In genomic region chr3:134008630-134009156, GRCh38 we compare ENCODE assay signal across 14 cellular contexts. TPM values are rescaled to one million over a fixed set of nuclear protein-coding genes. Genes with fewer than 3 reads are reported as not detected.
DNase-seq lines count a peak whose midpoint lies in the region; ATAC-seq and TF ChIP-seq lines count a peak whose summit lies in the region.
"Had no signal": no experiment of that assay in that cellular context is flagged by ENCODE, and none has a peak within 500 bp of the region (broad histone marks: within the 10 kb centered on the region; RNA-seq: fewer than 3 reads in every experiment).

No MANE protein-coding gene starts in this region.

- peak; percentile 4 for DNase-seq in activated CD8-positive, alpha-beta memory T cell treated with anti-CD3 and anti-CD28 coated beads for 24 hours
- DNase-seq in activated CD8-positive, alpha-beta memory T cell treated with anti-CD3 and anti-CD28 coated beads, Interleukin-2, amount 50 U/mL, for 48 hours, result no peak
- DNase-seq in SW480 (ENCODE audit: low spot score) (peak; percentile 17), fibroblast of the aortic adventitia (ENCODE audit: low read depth) (peak; percentile 85), stromal cell of bone marrow (ENCODE audit: low read depth) (peak; percentile 26), GM23338 (ENCODE audit: low spot score) (no peak), WTC11 (ENCODE audit: low spot score) (no peak), Kasumi-1 (lab: John Stamatoyannopoulos, UW) (no peak)
- DNase-seq: activated CD4-positive, alpha-beta T cell treated with anti-CD3 and anti-CD28 coated beads, Interleukin-2, amount 50 U/mL, for 1 hour; activated naive CD4-positive, alpha-beta T cell treated with anti-CD3 and anti-CD28 coated beads, Interleukin-2, amount 50 U/mL, for 16 hours; GF-D8; NCI-H446 had no signal

- no peaks in the 10 kb centered on the region for H4K20me1 ChIP-seq in GM23338 (replicated peaks; ENCODE audit: insufficient read depth)

- TF ChIP-seq CTCF in fibroblast of the aortic adventitia (IDR thresholded peaks at IDR 0.05; ENCODE audit: insufficient read depth, low read length), result no peak
- TF ChIP-seq CTCF in GM23338 (conservative IDR thresholded peaks at IDR 0.05; ENCODE audit: low read depth in 2 of 2), result no peak
- TF ChIP-seq CTCF in WTC11 (IDR thresholded peaks at IDR 0.05), result no peak

- H3K4me2 ChIP-seq in GM23338, result no peak overlapping the region

- no peaks in the 10 kb centered on the region for H3K4me1 ChIP-seq in GM23338 (ENCODE audit: insufficient read depth)

- no peaks in the 10 kb centered on the region for H3K79me2 ChIP-seq in GM23338 (replicated peaks; ENCODE audit: insufficient read depth)

- H3K4me1 Mint-ChIP-seq in GM23338, result no peaks in the 10 kb centered on the region; the same call in 2 of the 3 replicates
- H3K4me1 Mint-ChIP-seq in WTC11, result no peaks in the 10 kb centered on the region

- no peak for ATAC-seq in GM23338
- no peak for ATAC-seq in WTC11

- H3K4me3 ChIP-seq in fibroblast of the aortic adventitia (ENCODE audit: low read depth, low read length), result no peak overlapping the region
- no peak overlapping the region for H3K4me3 ChIP-seq in GM23338

- H2AFZ ChIP-seq in GM23338, result no peak overlapping the region

- H3K27ac ChIP-seq in GM23338 (ENCODE audit: low read depth), result no peak overlapping the region
- H3K27ac ChIP-seq: neutrophil had no signal

- H3K27ac Mint-ChIP-seq in GM23338 (no peak overlapping the region), WTC11 (no peak overlapping the region)

- no peaks in the 10 kb centered on the region for H3K27me3 ChIP-seq in GM23338 (ENCODE audit: insufficient read depth)
- H3K27me3 ChIP-seq: neutrophil had no signal

- H3K27me3 Mint-ChIP-seq in GM23338 (ENCODE audit: insufficient read depth, low read depth, poor library complexity) (no peaks in the 10 kb centered on the region), WTC11 (ENCODE audit: low read depth) (peaks cover 4% of the 10 kb centered on the region)

- POLR2A ChIA-PET in WTC11 (lab: Charles Lee), result no interaction called here

- peaks cover 8% of the 10 kb centered on the region for H3K9me3 Mint-ChIP-seq in GM23338
- peaks cover 24% of the 10 kb centered on the region for H3K9me3 Mint-ChIP-seq in WTC11

- CTCF ChIA-PET in WTC11 (lab: Charles Lee), result no interaction called here

- H3K36me3 Mint-ChIP-seq in GM23338 (ENCODE audit: low read depth) (no peaks in the 10 kb centered on the region), WTC11 (peaks cover 9% of the 10 kb centered on the region)

- H3K36me3 ChIP-seq in GM23338 (ENCODE audit: insufficient read depth), result no peaks in the 10 kb centered on the region
- H3K36me3 ChIP-seq: neutrophil had no signal

- H3K9me2 ChIP-seq in GM23338 (ENCODE audit: insufficient read depth), result no peaks in the 10 kb centered on the region

- no peak overlapping the region for H3K4me3 Mint-ChIP-seq in GM23338
- no peak overlapping the region for H3K4me3 Mint-ChIP-seq in WTC11

- H3F3A ChIP-seq in GM23338 (replicated peaks; ENCODE audit: low read depth), result no peaks in the 10 kb centered on the region

TF ChIP-seq in GM23338, 12 proteins besides CTCF, POLR2A, EP300 and RAD21 (continues in another document):
- no peak for TF ChIP-seq EZH2phosphoT487 (IDR thresholded peaks at IDR 0.05; ENCODE audit: unreplicated experiment)
- TF ChIP-seq EZH2 (IDR thresholded peaks at IDR 0.05; ENCODE audit: low read depth, unreplicated experiment), result no peak
- no peak for TF ChIP-seq CREB1 (CRISPR knock-in tag; IDR thresholded peaks at IDR 0.05; ENCODE audit: low read depth)
- TF ChIP-seq, protein P1, sequence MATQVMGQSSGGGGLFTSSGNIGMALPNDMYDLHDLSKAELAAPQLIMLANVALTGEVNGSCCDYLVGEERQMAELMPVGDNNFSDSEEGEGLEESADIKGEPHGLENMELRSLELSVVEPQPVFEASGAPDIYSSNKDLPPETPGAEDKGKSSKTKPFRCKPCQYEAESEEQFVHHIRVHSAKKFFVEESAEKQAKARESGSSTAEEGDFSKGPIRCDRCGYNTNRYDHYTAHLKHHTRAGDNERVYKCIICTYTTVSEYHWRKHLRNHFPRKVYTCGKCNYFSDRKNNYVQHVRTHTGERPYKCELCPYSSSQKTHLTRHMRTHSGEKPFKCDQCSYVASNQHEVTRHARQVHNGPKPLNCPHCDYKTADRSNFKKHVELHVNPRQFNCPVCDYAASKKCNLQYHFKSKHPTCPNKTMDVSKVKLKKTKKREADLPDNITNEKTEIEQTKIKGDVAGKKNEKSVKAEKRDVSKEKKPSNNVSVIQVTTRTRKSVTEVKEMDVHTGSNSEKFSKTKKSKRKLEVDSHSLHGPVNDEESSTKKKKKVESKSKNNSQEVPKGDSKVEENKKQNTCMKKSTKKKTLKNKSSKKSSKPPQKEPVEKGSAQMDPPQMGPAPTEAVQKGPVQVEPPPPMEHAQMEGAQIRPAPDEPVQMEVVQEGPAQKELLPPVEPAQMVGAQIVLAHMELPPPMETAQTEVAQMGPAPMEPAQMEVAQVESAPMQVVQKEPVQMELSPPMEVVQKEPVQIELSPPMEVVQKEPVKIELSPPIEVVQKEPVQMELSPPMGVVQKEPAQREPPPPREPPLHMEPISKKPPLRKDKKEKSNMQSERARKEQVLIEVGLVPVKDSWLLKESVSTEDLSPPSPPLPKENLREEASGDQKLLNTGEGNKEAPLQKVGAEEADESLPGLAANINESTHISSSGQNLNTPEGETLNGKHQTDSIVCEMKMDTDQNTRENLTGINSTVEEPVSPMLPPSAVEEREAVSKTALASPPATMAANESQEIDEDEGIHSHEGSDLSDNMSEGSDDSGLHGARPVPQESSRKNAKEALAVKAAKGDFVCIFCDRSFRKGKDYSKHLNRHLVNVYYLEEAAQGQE (IDR thresholded peaks at IDR 0.05; ENCODE audit: unreplicated experiment), result no peak
- TF ChIP-seq NANOG (IDR thresholded peaks at IDR 0.05; ENCODE audit: borderline replicate concordance), result no peak

TF ChIP-seq in WTC11, 78 proteins besides CTCF, POLR2A, EP300 and RAD21 (continues in another document):
- TF ChIP-seq FOXP1 (CRISPR knock-in tag; IDR thresholded peaks at IDR 0.05; ENCODE audit: borderline replicate concordance), result no peak
- TF ChIP-seq CREM (CRISPR knock-in tag; IDR thresholded peaks at IDR 0.05), result no peak
- no peak for TF ChIP-seq ZNF232 (CRISPR knock-in tag; IDR thresholded peaks at IDR 0.05)
- TF ChIP-seq ZNF263 (CRISPR knock-in tag; IDR thresholded peaks at IDR 0.05; ENCODE audit: low read depth), result no peak
- no peak for TF ChIP-seq ELF4 (CRISPR knock-in tag; IDR thresholded peaks at IDR 0.05; ENCODE audit: low read depth)
- TF ChIP-seq ZMAT4 (CRISPR knock-in tag; IDR thresholded peaks at IDR 0.05), result no peak
- TF ChIP-seq GRHL2 (CRISPR knock-in tag; IDR thresholded peaks at IDR 0.05; ENCODE audit: insufficient replicate concordance, severe bottlenecking), result no peak
- TF ChIP-seq NR2C2 (CRISPR knock-in tag; IDR thresholded peaks at IDR 0.05), result no peak
- no peak for TF ChIP-seq MYBL2 (CRISPR knock-in tag; IDR thresholded peaks at IDR 0.05)
- TF ChIP-seq RELA (CRISPR knock-in tag; IDR thresholded peaks at IDR 0.05; ENCODE audit: borderline replicate concordance), result no peak
- no peak for TF ChIP-seq TEAD1 (CRISPR knock-in tag; IDR thresholded peaks at IDR 0.05)
- no peak for TF ChIP-seq ZNF423 (CRISPR knock-in tag; IDR thresholded peaks at IDR 0.05)
- TF ChIP-seq MAX (CRISPR knock-in tag; IDR thresholded peaks at IDR 0.05), result no peak
- TF ChIP-seq ATF6 (CRISPR knock-in tag; IDR thresholded peaks at IDR 0.05), result no peak
- no peak for TF ChIP-seq JAZF1 (CRISPR knock-in tag; IDR thresholded peaks at IDR 0.05)
- no peak for TF ChIP-seq FOXK1 (CRISPR knock-in tag; IDR thresholded peaks at IDR 0.05)
- no peak for TF ChIP-seq E2F5 (CRISPR knock-in tag; IDR thresholded peaks at IDR 0.05)

RNA-seq across cellular contexts. Expression of gene SLCO2A1, which starts 21.0 kb away (rescaled TPM):
- total RNA-seq in fibroblast of the aortic adventitia (ENCODE audit: low replicate concordance) (under 0.01 and 0.16 TPM in 2 replicates), WTC11 (2021) (2.3 to 3.3 TPM (median 3.3 TPM) in 3 replicates)
- total RNA-seq in GM23338 (2014; rRNA removed; shearing (Covaris generic)), result 0.31 and 1.6 TPM in 2 replicates
- polyA plus RNA-seq in GM23338 (2016; fragmentation: Nextera tagmentation; extraction: Ambion mirVana), result 0.82 and 1.0 TPM in 2 replicates
- total RNA-seq: SK-MEL-5 had no signal

Comparison
In these comparisons a context has a peak if more than half of its experiments do, and no peak if none do; other contexts are left out.
1. DNase-seq: peak in activated CD8-positive, alpha-beta memory T cell treated with anti-CD3 and anti-CD28 coated beads for 24 hours (single experiment), SW480 (single experiment), fibroblast of the aortic adventitia (single experiment) and stromal cell of bone marrow (single experiment); none in activated CD8-positive, alpha-beta memory T cell treated with anti-CD3 and anti-CD28 coated beads, Interleukin-2, amount 50 U/mL, for 48 hours (single experiment), GM23338 (single experiment), WTC11 (single experiment) and Kasumi-1 (0 of 2).